In genomic region chr11:78922886-78923625, GRCh38 we compare ENCODE assay signal across 26 cellular contexts.
DNase-seq lines count a peak whose midpoint lies in the region; ATAC-seq and TF ChIP-seq lines count a peak whose summit lies in the region.
"Had no signal": no experiment of that assay in that cellular context is flagged by ENCODE, and none has a peak within 500 bp of the region (broad histone marks: within the 10 kb centered on the region; RNA-seq: fewer than 3 reads in every experiment).

No MANE protein-coding gene starts in this region.

- H3K27me3 ChIP-seq in neutrophil = peaks cover 62% of the 10 kb centered on the region

- ATAC-seq in GM19397 (IDR thresholded peaks at IDR 0.05; ENCODE audit: unreplicated experiment) = no peak
- ATAC-seq: A549, HepG2, K562, T-cell had no signal

- peaks cover 0 to 13% of the 10 kb centered on the region in 2 experiments for H3K4me1 ChIP-seq in neutrophil (ENCODE audit: control insufficient read depth in 1 of 2, insufficient read depth in 1 of 2, low read depth in 1 of 2, low read length in 1 of 2)
- H3K4me1 ChIP-seq: A549 had no signal

- DNase-seq in NOMO-1 treated with DMSO at 0.1 percent for 48 hours (lab: John Stamatoyannopoulos, UW; ENCODE audit: unreplicated experiment) (peak; percentile 10), NOMO-1 treated with dmso at 0.1 percent for 144 hours (lab: John Stamatoyannopoulos, UW; ENCODE audit: unreplicated experiment) (no peak), NCI-H2107 treated with DMSO at 0.1 percent for 48 hours (lab: John Stamatoyannopoulos, UW; ENCODE audit: unreplicated experiment) (peak; percentile 86), SKM-1 treated with dmso at 0.1 percent for 144 hours (lab: John Stamatoyannopoulos, UW; ENCODE audit: unreplicated experiment) (peak; percentile 50), T1000 (lab: John Stamatoyannopoulos, UW) (no peak), RKO (ENCODE audit: low spot score) (no peak)
- DNase-seq: CD4-positive, CD25-positive, alpha-beta regulatory T cell; GM23248; H9; HFFc6; MM.1S; NCI-H1105; NCI-H146; NCI-H2081; NCI-H2227 treated with DMSO at 0.1 percent for 48 hours; NCI-H526; PC-9; SIG-M5; SK-N-SH; T-cell had no signal

- peak overlapping the region; percentile 47 for H3K27ac ChIP-seq in neutrophil
- H3K27ac ChIP-seq: A549, GM23248, HL-60, PC-9 had no signal

- no peaks in the 10 kb centered on the region for H3K36me3 ChIP-seq in neutrophil

- H3K9me3 ChIP-seq in neutrophil = no peaks in the 10 kb centered on the region
- H3K9me3 ChIP-seq: A549, SK-N-SH had no signal

- no peak for TF ChIP-seq CTCF in neutrophil (IDR thresholded peaks at IDR 0.05)

- H3K4me3 ChIP-seq in neutrophil (ENCODE audit: low read depth in 1 of 2, low read length in 1 of 2) = no peak overlapping the region
- H3K4me3 ChIP-seq: A549, GM23248, K562, PC-9 had no signal

Comparison
In these comparisons a context has a peak if more than half of its experiments do, and no peak if none do; other contexts are left out.
1. DNase-seq: peak in NOMO-1 treated with DMSO at 0.1 percent for 48 hours (single experiment), NCI-H2107 treated with DMSO at 0.1 percent for 48 hours (single experiment) and SKM-1 treated with dmso at 0.1 percent for 144 hours (single experiment); none in NOMO-1 treated with dmso at 0.1 percent for 144 hours (single experiment), T1000 (single experiment) and RKO (single experiment).